Comparison of ENCODE assay signal across 14 cellular contexts in the genomic region with DNA sequence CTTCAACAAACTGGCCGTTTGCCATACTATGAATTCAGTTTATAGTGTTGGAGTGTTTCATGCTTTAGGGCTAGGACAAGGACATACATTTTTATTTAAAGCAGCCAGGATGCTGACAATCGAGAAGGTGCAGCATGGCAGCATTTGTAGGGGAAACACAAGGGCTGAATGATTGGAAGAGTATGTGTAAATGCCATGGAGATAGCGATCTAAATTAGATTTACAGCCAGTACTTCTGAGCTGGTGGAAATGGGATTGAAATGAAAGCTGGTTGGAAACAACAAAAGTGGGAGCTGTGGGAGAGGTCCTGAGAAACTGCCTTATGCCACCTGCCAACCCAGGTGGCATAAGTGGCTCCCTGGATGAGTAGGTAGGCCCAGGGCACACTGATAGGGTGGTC.
DNase-seq lines count a peak whose midpoint lies in the region; ATAC-seq and TF ChIP-seq lines count a peak whose summit lies in the region.
"Had no signal": no experiment of that assay in that cellular context is flagged by ENCODE, and none has a peak within 500 bp of the region (broad histone marks: within the 10 kb centered on the region; RNA-seq: fewer than 3 reads in every experiment).

No MANE protein-coding gene starts in this region.

- DNase-seq in NCI-H1105 treated with DMSO at 0.1 percent for 48 hours (lab: John Stamatoyannopoulos, UW) (peak; percentile 59), NCI-H82 treated with DMSO at 0.1 percent for 48 hours (lab: John Stamatoyannopoulos, UW; ENCODE audit: unreplicated experiment) (peak; percentile 51), SIG-M5 treated with dmso at 0.1 percent for 504 hours (lab: John Stamatoyannopoulos, UW; ENCODE audit: unreplicated experiment) (no peak)
- DNase-seq in activated T-helper 1 cell treated with anti-CD3 and anti-CD28 coated beads, Interleukin-12 subunit alpha, Interleukin-12 subunit beta, Interleukin-2, Interleukin-4 antibody, amounts not matched to agents 30 ng/mL and 10 ng/mL and 1 ng/mL, durations not matched to agents 14 hours and 24 hours and 36 hours (ENCODE audit: low spot score): no peak
- DNase-seq in stimulated activated CD4-positive, alpha-beta T cell treated with anti-CD3 and anti-CD28 coated beads, Interleukin-1b, Interleukin-23, amount 100 ng/mL, for 48 hours: no peak
- DNase-seq: Caco-2; CD8-positive, alpha-beta memory T cell; DND-41; GDM1; H7 had no signal

- H3K27me3 Mint-ChIP-seq in activated T-helper 1 cell treated with anti-CD3 and anti-CD28 coated beads, Interleukin-12 subunit alpha, Interleukin-12 subunit beta, Interleukin-2, Interleukin-4 antibody, amounts not matched to agents 30 ng/mL and 10 ng/mL and 1 ng/mL, durations not matched to agents 14 hours and 24 hours and 36 hours (ENCODE audit: insufficient read depth): no peaks in the 10 kb centered on the region

- H3K27me3 ChIP-seq in KMS-11 (ENCODE audit: insufficient read depth, low read depth): no peaks in the 10 kb centered on the region
- H3K27me3 ChIP-seq: BLaER1 had no signal

- no peak for ATAC-seq in HG03378 (IDR thresholded peaks at IDR 0.05; ENCODE audit: unreplicated experiment)
- ATAC-seq: GM23338 had no signal

- intact Hi-C loops in activated T-helper 1 cell treated with anti-CD3 and anti-CD28 coated beads, Interleukin-12 subunit alpha, Interleukin-12 subunit beta, Interleukin-2, Interleukin-4 antibody, amounts not matched to agents 30 ng/mL and 10 ng/mL and 1 ng/mL, durations not matched to agents 14 hours and 24 hours and 36 hours (cut with micrococcal nuclease): loop anchor here (5.0 kb wide), 1 partner anchor 150 kb away; no protein-coding TSS in a partner anchor

- H3K4me3 Mint-ChIP-seq in activated T-helper 1 cell treated with anti-CD3 and anti-CD28 coated beads, Interleukin-12 subunit alpha, Interleukin-12 subunit beta, Interleukin-2, Interleukin-4 antibody, amounts not matched to agents 30 ng/mL and 10 ng/mL and 1 ng/mL, durations not matched to agents 14 hours and 24 hours and 36 hours: no peak overlapping the region
- H3K4me3 Mint-ChIP-seq: CD8-positive, alpha-beta memory T cell; GM23338 had no signal

- H3K79me2 ChIP-seq in KMS-11 (ENCODE audit: insufficient read depth, low read depth): no peaks in the 10 kb centered on the region

- H3K4me1 Mint-ChIP-seq in activated T-helper 1 cell treated with anti-CD3 and anti-CD28 coated beads, Interleukin-12 subunit alpha, Interleukin-12 subunit beta, Interleukin-2, Interleukin-4 antibody, amounts not matched to agents 30 ng/mL and 10 ng/mL and 1 ng/mL, durations not matched to agents 14 hours and 24 hours and 36 hours (ENCODE audit: low read depth): peaks cover 9% of the 10 kb centered on the region

- no peaks in the 10 kb centered on the region for H3K36me3 Mint-ChIP-seq in activated T-helper 1 cell treated with anti-CD3 and anti-CD28 coated beads, Interleukin-12 subunit alpha, Interleukin-12 subunit beta, Interleukin-2, Interleukin-4 antibody, amounts not matched to agents 30 ng/mL and 10 ng/mL and 1 ng/mL, durations not matched to agents 14 hours and 24 hours and 36 hours (ENCODE audit: low read depth)
- H3K36me3 Mint-ChIP-seq: CD8-positive, alpha-beta memory T cell had no signal

- H3K9me3 Mint-ChIP-seq in activated T-helper 1 cell treated with anti-CD3 and anti-CD28 coated beads, Interleukin-12 subunit alpha, Interleukin-12 subunit beta, Interleukin-2, Interleukin-4 antibody, amounts not matched to agents 30 ng/mL and 10 ng/mL and 1 ng/mL, durations not matched to agents 14 hours and 24 hours and 36 hours: no peaks in the 10 kb centered on the region
- H3K9me3 Mint-ChIP-seq: CD8-positive, alpha-beta memory T cell; GM23338 had no signal

- H3K4me2 ChIP-seq in KMS-11: peak overlapping the region; percentile 89
- H3K4me2 ChIP-seq: GM23338 had no signal

- H3K27ac Mint-ChIP-seq in activated T-helper 1 cell treated with anti-CD3 and anti-CD28 coated beads, Interleukin-12 subunit alpha, Interleukin-12 subunit beta, Interleukin-2, Interleukin-4 antibody, amounts not matched to agents 30 ng/mL and 10 ng/mL and 1 ng/mL, durations not matched to agents 14 hours and 24 hours and 36 hours: peak overlapping the region; percentile 19
- H3K27ac Mint-ChIP-seq: CD8-positive, alpha-beta memory T cell; GM23338 had no signal

- H3K36me3 ChIP-seq in KMS-11 (ENCODE audit: insufficient read depth): no peaks in the 10 kb centered on the region
- H3K36me3 ChIP-seq: BLaER1 had no signal

- no peak overlapping the region for H3K9ac ChIP-seq in KMS-11
- H3K9ac ChIP-seq: BLaER1 had no signal

- peak overlapping the region; percentile 73; the same call in 1 of the 2 replicates for H3K27ac ChIP-seq in KMS-11
- H3K27ac ChIP-seq: BLaER1 had no signal

- no peak for TF ChIP-seq CTCF in KMS-11 (conservative IDR thresholded peaks at IDR 0.05; ENCODE audit: low read depth, low read length)

- no peaks in the 10 kb centered on the region for H4K20me1 ChIP-seq in KMS-11 (ENCODE audit: insufficient read depth)
- H4K20me1 ChIP-seq: BLaER1 had no signal

- H3K4me1 ChIP-seq in KMS-11 (ENCODE audit: low read depth, poor library complexity, severe bottlenecking): peaks cover 85% of the 10 kb centered on the region
- H3K4me1 ChIP-seq: Caco-2 had no signal

- H2AFZ ChIP-seq in KMS-11 (ENCODE audit: low read depth): no peak overlapping the region

- H3K4me3 ChIP-seq in KMS-11 (IDR thresholded peaks at IDR 0.05; ENCODE audit: insufficient read depth, low read depth, low read length): no peak overlapping the region
- H3K4me3 ChIP-seq: BLaER1, GM23338 had no signal

Comparison
In these comparisons a context has a peak if more than half of its experiments do, and no peak if none do; other contexts are left out.
1. DNase-seq: peak in NCI-H1105 treated with DMSO at 0.1 percent for 48 hours (single experiment) and NCI-H82 treated with DMSO at 0.1 percent for 48 hours (single experiment); none in activated T-helper 1 cell treated with anti-CD3 and anti-CD28 coated beads, Interleukin-12 subunit alpha, Interleukin-12 subunit beta, Interleukin-2, Interleukin-4 antibody, amounts not matched to agents 30 ng/mL and 10 ng/mL and 1 ng/mL, durations not matched to agents 14 hours and 24 hours and 36 hours (single experiment), SIG-M5 treated with dmso at 0.1 percent for 504 hours (single experiment) and stimulated activated CD4-positive, alpha-beta T cell treated with anti-CD3 and anti-CD28 coated beads, Interleukin-1b, Interleukin-23, amount 100 ng/mL, for 48 hours (single experiment).